21 cellular contexts compared by ENCODE assay signal in the genomic region with DNA sequence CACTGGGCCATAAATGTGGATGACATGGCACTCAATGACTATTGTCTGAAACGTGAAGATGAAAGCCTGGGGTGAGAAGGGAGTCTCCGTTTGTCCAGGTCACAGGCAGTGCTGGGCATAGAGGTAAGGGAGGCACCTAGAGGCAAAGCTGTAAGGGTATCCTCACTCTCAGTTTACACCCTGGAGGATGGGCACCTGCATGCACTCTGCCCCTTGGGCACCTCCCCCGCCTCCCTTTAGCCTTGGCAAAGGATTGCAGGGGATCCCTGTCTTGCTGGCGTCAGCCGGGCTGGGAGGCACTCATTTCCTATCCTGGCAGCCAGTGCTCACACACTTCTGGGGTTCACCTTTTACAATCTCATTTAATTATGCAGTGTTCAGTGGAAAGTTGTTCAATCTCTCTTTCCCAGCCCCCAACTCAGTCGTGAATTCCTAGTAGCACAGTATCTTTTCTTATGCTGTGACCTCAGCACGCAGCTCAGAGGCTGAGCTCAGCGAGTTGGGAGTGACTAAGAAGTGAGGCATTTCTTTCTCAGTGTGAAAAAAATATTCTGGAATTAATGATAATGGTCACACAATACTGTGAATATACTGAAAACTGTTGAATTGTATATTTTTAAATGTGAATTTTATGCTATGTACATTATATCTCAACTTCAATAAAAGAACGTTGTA.
DNase-seq lines count a peak whose midpoint lies in the region; ATAC-seq and TF ChIP-seq lines count a peak whose summit lies in the region.
"Had no signal": no experiment of that assay in that cellular context is flagged by ENCODE, and none has a peak within 500 bp of the region (broad histone marks: within the 10 kb centered on the region; RNA-seq: fewer than 3 reads in every experiment).

No MANE protein-coding gene starts in this region.

- no peak overlapping the region for H3K4me3 ChIP-seq in heart right ventricle
- H3K4me3 ChIP-seq in neuronal stem cell (ENCODE audit: low read length in 2 of 2), result no peak overlapping the region
- no peak overlapping the region for H3K4me3 ChIP-seq in upper lobe of right lung
- H3K4me3 ChIP-seq: SJSA1, upper lobe of left lung had no signal

- H3K14ac ChIP-seq in neuronal stem cell (ENCODE audit: low read length), result no peak overlapping the region

- peaks cover 0 to 28% (median 13%) of the 10 kb centered on the region in 7 donors for H3K27me3 ChIP-seq in heart right ventricle
- no peaks in the 10 kb centered on the region for H3K27me3 ChIP-seq in neuronal stem cell (ENCODE audit: control insufficient read depth in 3 of 3, insufficient read depth in 3 of 3, low read depth in 1 of 3, low read length in 3 of 3)
- H3K27me3 ChIP-seq in upper lobe of right lung, result peaks cover 18% of the 10 kb centered on the region
- H3K27me3 ChIP-seq: SJSA1, upper lobe of left lung had no signal

- H3K4me2 ChIP-seq in neuronal stem cell (ENCODE audit: insufficient read depth, low read length, poor library complexity, severe bottlenecking), result no peak overlapping the region

- H4K8ac ChIP-seq in neuronal stem cell (ENCODE audit: low read depth, low read length), result no peak overlapping the region

- H3K36me3 ChIP-seq in heart right ventricle (no peaks in the 10 kb centered on the region), neuronal stem cell (replicated peaks in 1 of 2; ENCODE audit: control insufficient read depth in 2 of 2, insufficient read depth in 2 of 2, low read length in 2 of 2) (peaks cover 0 to 1% of the 10 kb centered on the region in 2 donors), upper lobe of right lung (no peaks in the 10 kb centered on the region)
- H3K36me3 ChIP-seq: SJSA1, upper lobe of left lung had no signal

- H3K79me1 ChIP-seq in neuronal stem cell (ENCODE audit: low read depth, low read length), result peaks cover 3% of the 10 kb centered on the region

- H3K18ac ChIP-seq in neuronal stem cell (ENCODE audit: low read length), result peak overlapping the region; percentile 5

- peaks cover 6% of the 10 kb centered on the region for H3K4me1 Mint-ChIP-seq in chondrocyte (ENCODE audit: low read depth)
- H3K4me1 Mint-ChIP-seq: activated CD4-positive, alpha-beta T cell treated with anti-CD3 and anti-CD28 coated beads for 36 hours; IgD-negative memory B cell; stimulated activated naive CD8-positive, alpha-beta T cell treated with anti-CD3 and anti-CD28 coated beads, Interleukin-15, amount 100 ng/mL, for 72 hours had no signal

- DNase-seq in cardiac septum (ENCODE audit: low spot score) (peak; percentile 17), heart right ventricle (no peak), chondrocyte (ENCODE audit: low spot score) (peak; percentile 56), neuronal stem cell (ENCODE audit: low spot score) (no peak), upper lobe of right lung (peak; percentile 42), GM13977 (ENCODE audit: low spot score) (no peak)
- DNase-seq in activated T-cell treated with anti-CD3 and anti-CD28 coated beads, Interleukin-2, amount 50 U/mL, for 1 hour, result no peak
- DNase-seq in stimulated activated CD4-positive, alpha-beta T cell treated with anti-CD3 and anti-CD28 coated beads, Interleukin-4, amount 100 ng/mL, for 4 hours, result no peak
- DNase-seq: activated CD4-positive, alpha-beta T cell treated with anti-CD3 and anti-CD28 coated beads for 36 hours; activated naive CD4-positive, alpha-beta T cell treated with Interleukin-2 at 50 U/mL for 16 hours; C1 segment of cervical spinal cord; dermis blood vessel endothelial cell; EL; NCI-H1105; stimulated activated CD4-positive, alpha-beta T cell treated with anti-CD3 and anti-CD28 coated beads, Interleukin-4, amount 100 ng/mL, for 1 hour; stimulated activated naive CD8-positive, alpha-beta T cell treated with anti-CD3 and anti-CD28 coated beads, Interleukin-15, amount 100 ng/mL, for 72 hours; T-helper 1 cell had no signal

- no peak overlapping the region for H2BK120ac ChIP-seq in neuronal stem cell (ENCODE audit: low read depth, low read length)

- H4K91ac ChIP-seq in neuronal stem cell (ENCODE audit: low read depth, low read length, poor library complexity), result no peak overlapping the region

- WGBS in heart right ventricle, 2 donors, result 54 to 61% methylated on average over 9 of the region's 9 CpGs
- WGBS in neuronal stem cell (ENCODE audit: extremely low coverage in 2 of 2, insufficient read length in 2 of 2, insufficient replicate concordance in 1 of 2), 2 donors, result no CpG with 5 or more reads among the region's 9 CpGs

- H2BK12ac ChIP-seq in neuronal stem cell (ENCODE audit: low read length), result no peak overlapping the region

- peak overlapping the region; percentile 7 for H3K9ac ChIP-seq in neuronal stem cell (ENCODE audit: low read depth, low read length, poor library complexity)

- H3K27ac Mint-ChIP-seq in chondrocyte (ENCODE audit: unreplicated experiment), result no peak overlapping the region
- H3K27ac Mint-ChIP-seq: activated CD4-positive, alpha-beta T cell treated with anti-CD3 and anti-CD28 coated beads for 36 hours; stimulated activated naive CD8-positive, alpha-beta T cell treated with anti-CD3 and anti-CD28 coated beads, Interleukin-15, amount 100 ng/mL, for 72 hours had no signal

- no peak overlapping the region for H2BK15ac ChIP-seq in neuronal stem cell (ENCODE audit: low read length)

- no peak overlapping the region for H2AFZ ChIP-seq in neuronal stem cell (ENCODE audit: low read length)

- peaks cover 7% of the 10 kb centered on the region for H3K9me3 Mint-ChIP-seq in chondrocyte (ENCODE audit: low read depth)

- TF ChIP-seq CTCF in heart right ventricle (IDR thresholded peaks at IDR 0.05), result no peak
- no peak for TF ChIP-seq CTCF in chondrocyte (IDR thresholded peaks at IDR 0.05)
- TF ChIP-seq CTCF in upper lobe of right lung (IDR thresholded peaks at IDR 0.05), result no peak
- no peak for TF ChIP-seq CTCF in GM13977 (IDR thresholded peaks at IDR 0.05; ENCODE audit: extremely low read depth, insufficient read depth, missing control alignments)

- no peak overlapping the region for H3K4me3 Mint-ChIP-seq in chondrocyte (ENCODE audit: unreplicated experiment)
- H3K4me3 Mint-ChIP-seq: activated CD4-positive, alpha-beta T cell treated with anti-CD3 and anti-CD28 coated beads for 36 hours; IgD-negative memory B cell; stimulated activated naive CD8-positive, alpha-beta T cell treated with anti-CD3 and anti-CD28 coated beads, Interleukin-15, amount 100 ng/mL, for 72 hours had no signal

- H3K4me1 ChIP-seq in heart right ventricle, result no peaks in the 10 kb centered on the region
- peaks cover 2 to 10% of the 10 kb centered on the region in 2 donors for H3K4me1 ChIP-seq in neuronal stem cell (ENCODE audit: control insufficient read depth in 2 of 2, insufficient read depth in 1 of 2, low read depth in 1 of 2, low read length in 2 of 2)
- no peaks in the 10 kb centered on the region for H3K4me1 ChIP-seq in upper lobe of right lung
- H3K4me1 ChIP-seq: SJSA1 had no signal

- H3K9me3 ChIP-seq in heart right ventricle (peaks cover 0 to 8% (median 0%) of the 10 kb centered on the region in 11 donors), neuronal stem cell (replicated peaks in 1 of 2; ENCODE audit: control insufficient read depth in 2 of 2, insufficient read depth in 1 of 2, low read depth in 1 of 2, low read length in 2 of 2) (peaks cover 0 to 6% of the 10 kb centered on the region in 2 donors), upper lobe of right lung (no peaks in the 10 kb centered on the region)
- H3K9me3 ChIP-seq: upper lobe of left lung had no signal

- H3K27ac ChIP-seq in heart right ventricle (no peak overlapping the region), neuronal stem cell (replicated peaks; ENCODE audit: low read length) (no peak overlapping the region), upper lobe of right lung (no peak overlapping the region)
- H3K27ac ChIP-seq: HL-60, SJSA1, upper lobe of left lung had no signal

- in situ Hi-C loops in GM13977 (cut with MboI; ENCODE audit: low pct_unique_long_range_greater_than_20kb, low sequenced_read_pairs, unreplicated experiment), result loop anchor here (25.0 kb wide), 1 partner anchor 101 kb away; no protein-coding TSS in a partner anchor

- H3K4ac ChIP-seq in neuronal stem cell (ENCODE audit: low read length), result no peak overlapping the region

- H3K27me3 Mint-ChIP-seq in chondrocyte (ENCODE audit: low read depth), result peaks cover 9% of the 10 kb centered on the region

- H3K36me3 Mint-ChIP-seq in chondrocyte (ENCODE audit: low read depth), result no peaks in the 10 kb centered on the region
- H3K36me3 Mint-ChIP-seq: IgD-negative memory B cell had no signal

- intact Hi-C loops in cardiac septum (cut with DNase I), result no loop called here
- intact Hi-C loops in heart right ventricle (cut with DNase I), result no loop called here
- intact Hi-C loops in upper lobe of right lung (cut with DNase I), result no loop called here

- no peak overlapping the region for H2AK5ac ChIP-seq in neuronal stem cell (ENCODE audit: low read depth, low read length)

- ATAC-seq in heart right ventricle (no peak), upper lobe of right lung (no peak)
- ATAC-seq: activated CD4-positive, alpha-beta T cell treated with anti-CD3 and anti-CD28 coated beads for 36 hours; stimulated activated naive CD8-positive, alpha-beta T cell treated with anti-CD3 and anti-CD28 coated beads, Interleukin-15, amount 100 ng/mL, for 72 hours had no signal

- no peak overlapping the region for H2BK5ac ChIP-seq in neuronal stem cell (ENCODE audit: low read length)

- H3K23ac ChIP-seq in neuronal stem cell (ENCODE audit: low read depth, low read length, poor library complexity), result no peak overlapping the region

Comparison
In these comparisons a context has a peak if more than half of its experiments do, and no peak if none do; other contexts are left out.
1. DNase-seq: peak in cardiac septum (single experiment), chondrocyte (single experiment) and upper lobe of right lung (single experiment); none in heart right ventricle (0 of 2), neuronal stem cell (single experiment), GM13977 (single experiment), activated T-cell treated with anti-CD3 and anti-CD28 coated beads, Interleukin-2, amount 50 U/mL, for 1 hour (single experiment) and stimulated activated CD4-positive, alpha-beta T cell treated with anti-CD3 and anti-CD28 coated beads, Interleukin-4, amount 100 ng/mL, for 4 hours (0 of 2).